1 cellular context compared by ENCODE assay signal in the genomic region with DNA sequence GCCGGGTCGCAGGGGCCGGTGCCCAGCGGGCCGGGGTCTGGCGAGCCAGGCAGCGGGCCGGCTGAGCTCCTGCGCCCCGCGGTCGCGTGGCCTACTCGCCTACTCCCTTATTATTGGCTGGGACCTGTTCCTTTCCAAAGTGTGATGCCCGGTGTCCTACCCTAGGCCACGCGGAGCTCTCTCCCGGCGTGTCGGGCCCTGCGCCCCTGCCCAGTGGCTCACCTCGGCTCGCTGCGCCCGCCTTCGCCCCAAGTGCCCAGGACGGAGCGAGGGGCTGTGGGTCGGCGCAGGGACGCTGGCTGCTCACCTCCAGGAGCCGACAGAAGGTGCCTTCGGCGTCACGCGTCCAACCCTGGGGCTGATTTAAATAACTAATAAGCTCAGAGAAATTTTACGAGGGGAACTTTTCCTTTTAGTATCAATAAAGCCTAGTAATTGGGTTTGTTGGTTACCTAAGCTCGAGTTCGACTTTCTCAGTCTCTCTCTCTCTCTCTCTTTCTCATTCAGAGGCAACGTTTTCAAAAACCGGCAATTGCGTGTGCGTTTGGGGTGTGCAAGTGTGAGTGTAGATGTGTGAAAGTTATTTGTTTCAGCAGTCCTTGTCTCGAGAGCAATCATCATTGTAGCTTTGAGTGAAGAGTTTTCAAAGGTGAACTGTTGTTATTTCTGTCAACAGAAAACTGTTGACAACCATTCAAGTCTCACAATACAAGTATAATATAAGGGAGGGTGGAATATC.
TF ChIP-seq lines count a peak whose summit lies in the region.

No MANE protein-coding gene starts in this region.

TF ChIP-seq in H1, 55 proteins besides CTCF, POLR2A, EP300 and RAD21:
- TF ChIP-seq CHD2 (IDR thresholded peaks at IDR 0.05; ENCODE audit: low read length) (no peak), SP2 (IDR thresholded peaks at IDR 0.05; ENCODE audit: low read length) (no peak), HDAC6 (IDR thresholded peaks at IDR 0.05; ENCODE audit: low read depth, low read length) (no peak), RXRA (IDR thresholded peaks at IDR 0.05; ENCODE audit: insufficient read depth, low read depth, low read length) (no peak), PHF8 (conservative IDR thresholded peaks at IDR 0.05; ENCODE audit: low read depth, low read length) (no peak), SP4 (IDR thresholded peaks at IDR 0.05; ENCODE audit: low read length) (no peak), SIX5 (IDR thresholded peaks at IDR 0.05; ENCODE audit: low read depth, low read length) (no peak), CREB1 (IDR thresholded peaks at IDR 0.05) (no peak), ZNF274 (IDR thresholded peaks at IDR 0.05; ENCODE audit: borderline replicate concordance, extremely low read depth, low read length) (no peak), CTBP2 (IDR thresholded peaks at IDR 0.05; ENCODE audit: borderline replicate concordance, insufficient read depth, insufficient read length, low read length) (peak; percentile 74), KDM1A (IDR thresholded peaks at IDR 0.05; ENCODE audit: borderline replicate concordance, low read length) (no peak), CBX8 (IDR thresholded peaks at IDR 0.05; ENCODE audit: borderline replicate concordance, low read depth, low read length) (0 out of 2 replicates have a peak, but pooled peaks have one; percentile 44), SUZ12 (IDR thresholded peaks at IDR 0.05; ENCODE audit: low read length) (peak; percentile 99), ASH2L (IDR thresholded peaks at IDR 0.05; ENCODE audit: low read length) (no peak), TAF7 (optimal IDR thresholded peaks at IDR 0.05; ENCODE audit: borderline replicate concordance, low read depth, low read length) (no peak), TCF12 (IDR thresholded peaks at IDR 0.05; ENCODE audit: low read depth, low read length) (no peak), GTF2F1 (IDR thresholded peaks at IDR 0.05; ENCODE audit: borderline replicate concordance, low read depth, low read length) (no peak), BACH1 (IDR thresholded peaks at IDR 0.05; ENCODE audit: low read length) (no peak), KDM4A (IDR thresholded peaks at IDR 0.05; ENCODE audit: low read depth, low read length, severe bottlenecking) (no peak), NRF1 (IDR thresholded peaks at IDR 0.05; ENCODE audit: low read depth, low read length) (no peak), BRCA1 (IDR thresholded peaks at IDR 0.05; ENCODE audit: low read depth, low read length) (no peak), TBP (IDR thresholded peaks at IDR 0.05; ENCODE audit: low read depth, low read length) (no peak), CEBPB (IDR thresholded peaks at IDR 0.05; ENCODE audit: low read depth, low read length) (no peak), TAF1 (IDR thresholded peaks at IDR 0.05; ENCODE audit: low read depth, low read length) (no peak), GABPA (IDR thresholded peaks at IDR 0.05; ENCODE audit: borderline replicate concordance, insufficient read depth, low read length) (no peak), SP1 (IDR thresholded peaks at IDR 0.05; ENCODE audit: low read depth, low read length) (no peak), EZH2 (IDR thresholded peaks at IDR 0.05; ENCODE audit: low read depth, low read length, severe bottlenecking) (peak; percentile 99), RNF2 (IDR thresholded peaks at IDR 0.05; ENCODE audit: borderline replicate concordance, low read depth, low read length, missing control alignments, poor library complexity, severe bottlenecking) (peak; percentile 99), EGR1 (IDR thresholded peaks at IDR 0.05; ENCODE audit: borderline replicate concordance, low read depth, low read length) (no peak), BCL11A (IDR thresholded peaks at IDR 0.05; ENCODE audit: low read depth in 2 of 2, low read length in 2 of 2) (no peak), POLR2AphosphoS5 (IDR thresholded peaks at IDR 0.05; ENCODE audit: low read depth, low read length) (no peak), SRF (IDR thresholded peaks at IDR 0.05; ENCODE audit: low read depth, low read length) (no peak), YY1 (IDR thresholded peaks at IDR 0.05; ENCODE audit: low read depth, low read length) (no peak), JUND (IDR thresholded peaks at IDR 0.05; ENCODE audit: low read length) (no peak), POU5F1 (IDR thresholded peaks at IDR 0.05; ENCODE audit: low read depth, low read length) (no peak), SIRT6 (IDR thresholded peaks at IDR 0.05; ENCODE audit: low read length) (no peak), NANOG (IDR thresholded peaks at IDR 0.05; ENCODE audit: insufficient read depth, low read depth, low read length, poor library complexity, severe bottlenecking) (no peak), CBX5 (IDR thresholded peaks at IDR 0.05; ENCODE audit: low read depth, low read length) (no peak), JUN (IDR thresholded peaks at IDR 0.05; ENCODE audit: low read depth, low read length) (no peak), KDM5A (IDR thresholded peaks at IDR 0.05; ENCODE audit: low read length) (no peak), TEAD4 (IDR thresholded peaks at IDR 0.05; ENCODE audit: low read depth, low read length) (no peak), RFX5 (IDR thresholded peaks at IDR 0.05; ENCODE audit: borderline replicate concordance, low read depth, low read length) (no peak), SAP30 (IDR thresholded peaks at IDR 0.05; ENCODE audit: insufficient read depth, insufficient replicate concordance, low read length) (no peak), FOSL1 (IDR thresholded peaks at IDR 0.05; ENCODE audit: insufficient read depth, low read depth, low read length) (no peak)
- TF ChIP-seq, protein P1, sequence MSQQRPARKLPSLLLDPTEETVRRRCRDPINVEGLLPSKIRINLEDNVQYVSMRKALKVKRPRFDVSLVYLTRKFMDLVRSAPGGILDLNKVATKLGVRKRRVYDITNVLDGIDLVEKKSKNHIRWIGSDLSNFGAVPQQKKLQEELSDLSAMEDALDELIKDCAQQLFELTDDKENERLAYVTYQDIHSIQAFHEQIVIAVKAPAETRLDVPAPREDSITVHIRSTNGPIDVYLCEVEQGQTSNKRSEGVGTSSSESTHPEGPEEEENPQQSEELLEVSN (IDR thresholded peaks at IDR 0.05), result no peak
- TF ChIP-seq, protein P2, sequence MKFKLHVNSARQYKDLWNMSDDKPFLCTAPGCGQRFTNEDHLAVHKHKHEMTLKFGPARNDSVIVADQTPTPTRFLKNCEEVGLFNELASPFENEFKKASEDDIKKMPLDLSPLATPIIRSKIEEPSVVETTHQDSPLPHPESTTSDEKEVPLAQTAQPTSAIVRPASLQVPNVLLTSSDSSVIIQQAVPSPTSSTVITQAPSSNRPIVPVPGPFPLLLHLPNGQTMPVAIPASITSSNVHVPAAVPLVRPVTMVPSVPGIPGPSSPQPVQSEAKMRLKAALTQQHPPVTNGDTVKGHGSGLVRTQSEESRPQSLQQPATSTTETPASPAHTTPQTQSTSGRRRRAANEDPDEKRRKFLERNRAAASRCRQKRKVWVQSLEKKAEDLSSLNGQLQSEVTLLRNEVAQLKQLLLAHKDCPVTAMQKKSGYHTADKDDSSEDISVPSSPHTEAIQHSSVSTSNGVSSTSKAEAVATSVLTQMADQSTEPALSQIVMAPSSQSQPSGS (IDR thresholded peaks at IDR 0.05; ENCODE audit: low read length), result no peak
- TF ChIP-seq, protein P3, sequence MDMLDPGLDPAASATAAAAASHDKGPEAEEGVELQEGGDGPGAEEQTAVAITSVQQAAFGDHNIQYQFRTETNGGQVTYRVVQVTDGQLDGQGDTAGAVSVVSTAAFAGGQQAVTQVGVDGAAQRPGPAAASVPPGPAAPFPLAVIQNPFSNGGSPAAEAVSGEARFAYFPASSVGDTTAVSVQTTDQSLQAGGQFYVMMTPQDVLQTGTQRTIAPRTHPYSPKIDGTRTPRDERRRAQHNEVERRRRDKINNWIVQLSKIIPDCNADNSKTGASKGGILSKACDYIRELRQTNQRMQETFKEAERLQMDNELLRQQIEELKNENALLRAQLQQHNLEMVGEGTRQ (IDR thresholded peaks at IDR 0.05; ENCODE audit: low read length), result no peak
- TF ChIP-seq, protein P4, sequence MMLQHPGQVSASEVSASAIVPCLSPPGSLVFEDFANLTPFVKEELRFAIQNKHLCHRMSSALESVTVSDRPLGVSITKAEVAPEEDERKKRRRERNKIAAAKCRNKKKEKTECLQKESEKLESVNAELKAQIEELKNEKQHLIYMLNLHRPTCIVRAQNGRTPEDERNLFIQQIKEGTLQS (IDR thresholded peaks at IDR 0.05; ENCODE audit: insufficient read depth, low read depth, low read length), result no peak
- TF ChIP-seq, protein P5, sequence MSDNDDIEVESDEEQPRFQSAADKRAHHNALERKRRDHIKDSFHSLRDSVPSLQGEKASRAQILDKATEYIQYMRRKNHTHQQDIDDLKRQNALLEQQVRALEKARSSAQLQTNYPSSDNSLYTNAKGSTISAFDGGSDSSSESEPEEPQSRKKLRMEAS (IDR thresholded peaks at IDR 0.05), result peak; percentile 34
- TF ChIP-seq, protein P6, sequence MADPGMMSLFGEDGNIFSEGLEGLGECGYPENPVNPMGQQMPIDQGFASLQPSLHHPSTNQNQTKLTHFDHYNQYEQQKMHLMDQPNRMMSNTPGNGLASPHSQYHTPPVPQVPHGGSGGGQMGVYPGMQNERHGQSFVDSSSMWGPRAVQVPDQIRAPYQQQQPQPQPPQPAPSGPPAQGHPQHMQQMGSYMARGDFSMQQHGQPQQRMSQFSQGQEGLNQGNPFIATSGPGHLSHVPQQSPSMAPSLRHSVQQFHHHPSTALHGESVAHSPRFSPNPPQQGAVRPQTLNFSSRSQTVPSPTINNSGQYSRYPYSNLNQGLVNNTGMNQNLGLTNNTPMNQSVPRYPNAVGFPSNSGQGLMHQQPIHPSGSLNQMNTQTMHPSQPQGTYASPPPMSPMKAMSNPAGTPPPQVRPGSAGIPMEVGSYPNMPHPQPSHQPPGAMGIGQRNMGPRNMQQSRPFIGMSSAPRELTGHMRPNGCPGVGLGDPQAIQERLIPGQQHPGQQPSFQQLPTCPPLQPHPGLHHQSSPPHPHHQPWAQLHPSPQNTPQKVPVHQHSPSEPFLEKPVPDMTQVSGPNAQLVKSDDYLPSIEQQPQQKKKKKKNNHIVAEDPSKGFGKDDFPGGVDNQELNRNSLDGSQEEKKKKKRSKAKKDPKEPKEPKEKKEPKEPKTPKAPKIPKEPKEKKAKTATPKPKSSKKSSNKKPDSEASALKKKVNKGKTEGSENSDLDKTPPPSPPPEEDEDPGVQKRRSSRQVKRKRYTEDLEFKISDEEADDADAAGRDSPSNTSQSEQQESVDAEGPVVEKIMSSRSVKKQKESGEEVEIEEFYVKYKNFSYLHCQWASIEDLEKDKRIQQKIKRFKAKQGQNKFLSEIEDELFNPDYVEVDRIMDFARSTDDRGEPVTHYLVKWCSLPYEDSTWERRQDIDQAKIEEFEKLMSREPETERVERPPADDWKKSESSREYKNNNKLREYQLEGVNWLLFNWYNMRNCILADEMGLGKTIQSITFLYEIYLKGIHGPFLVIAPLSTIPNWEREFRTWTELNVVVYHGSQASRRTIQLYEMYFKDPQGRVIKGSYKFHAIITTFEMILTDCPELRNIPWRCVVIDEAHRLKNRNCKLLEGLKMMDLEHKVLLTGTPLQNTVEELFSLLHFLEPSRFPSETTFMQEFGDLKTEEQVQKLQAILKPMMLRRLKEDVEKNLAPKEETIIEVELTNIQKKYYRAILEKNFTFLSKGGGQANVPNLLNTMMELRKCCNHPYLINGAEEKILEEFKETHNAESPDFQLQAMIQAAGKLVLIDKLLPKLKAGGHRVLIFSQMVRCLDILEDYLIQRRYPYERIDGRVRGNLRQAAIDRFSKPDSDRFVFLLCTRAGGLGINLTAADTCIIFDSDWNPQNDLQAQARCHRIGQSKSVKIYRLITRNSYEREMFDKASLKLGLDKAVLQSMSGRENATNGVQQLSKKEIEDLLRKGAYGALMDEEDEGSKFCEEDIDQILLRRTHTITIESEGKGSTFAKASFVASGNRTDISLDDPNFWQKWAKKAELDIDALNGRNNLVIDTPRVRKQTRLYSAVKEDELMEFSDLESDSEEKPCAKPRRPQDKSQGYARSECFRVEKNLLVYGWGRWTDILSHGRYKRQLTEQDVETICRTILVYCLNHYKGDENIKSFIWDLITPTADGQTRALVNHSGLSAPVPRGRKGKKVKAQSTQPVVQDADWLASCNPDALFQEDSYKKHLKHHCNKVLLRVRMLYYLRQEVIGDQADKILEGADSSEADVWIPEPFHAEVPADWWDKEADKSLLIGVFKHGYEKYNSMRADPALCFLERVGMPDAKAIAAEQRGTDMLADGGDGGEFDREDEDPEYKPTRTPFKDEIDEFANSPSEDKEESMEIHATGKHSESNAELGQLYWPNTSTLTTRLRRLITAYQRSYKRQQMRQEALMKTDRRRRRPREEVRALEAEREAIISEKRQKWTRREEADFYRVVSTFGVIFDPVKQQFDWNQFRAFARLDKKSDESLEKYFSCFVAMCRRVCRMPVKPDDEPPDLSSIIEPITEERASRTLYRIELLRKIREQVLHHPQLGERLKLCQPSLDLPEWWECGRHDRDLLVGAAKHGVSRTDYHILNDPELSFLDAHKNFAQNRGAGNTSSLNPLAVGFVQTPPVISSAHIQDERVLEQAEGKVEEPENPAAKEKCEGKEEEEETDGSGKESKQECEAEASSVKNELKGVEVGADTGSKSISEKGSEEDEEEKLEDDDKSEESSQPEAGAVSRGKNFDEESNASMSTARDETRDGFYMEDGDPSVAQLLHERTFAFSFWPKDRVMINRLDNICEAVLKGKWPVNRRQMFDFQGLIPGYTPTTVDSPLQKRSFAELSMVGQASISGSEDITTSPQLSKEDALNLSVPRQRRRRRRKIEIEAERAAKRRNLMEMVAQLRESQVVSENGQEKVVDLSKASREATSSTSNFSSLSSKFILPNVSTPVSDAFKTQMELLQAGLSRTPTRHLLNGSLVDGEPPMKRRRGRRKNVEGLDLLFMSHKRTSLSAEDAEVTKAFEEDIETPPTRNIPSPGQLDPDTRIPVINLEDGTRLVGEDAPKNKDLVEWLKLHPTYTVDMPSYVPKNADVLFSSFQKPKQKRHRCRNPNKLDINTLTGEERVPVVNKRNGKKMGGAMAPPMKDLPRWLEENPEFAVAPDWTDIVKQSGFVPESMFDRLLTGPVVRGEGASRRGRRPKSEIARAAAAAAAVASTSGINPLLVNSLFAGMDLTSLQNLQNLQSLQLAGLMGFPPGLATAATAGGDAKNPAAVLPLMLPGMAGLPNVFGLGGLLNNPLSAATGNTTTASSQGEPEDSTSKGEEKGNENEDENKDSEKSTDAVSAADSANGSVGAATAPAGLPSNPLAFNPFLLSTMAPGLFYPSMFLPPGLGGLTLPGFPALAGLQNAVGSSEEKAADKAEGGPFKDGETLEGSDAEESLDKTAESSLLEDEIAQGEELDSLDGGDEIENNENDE (IDR thresholded peaks at IDR 0.05; ENCODE audit: insufficient replicate concordance, low read length), result no peak
TF ChIP-seq in H1: peak in this region for 6.
